Comparison of ENCODE assay signal across 18 cellular contexts in the genomic region with DNA sequence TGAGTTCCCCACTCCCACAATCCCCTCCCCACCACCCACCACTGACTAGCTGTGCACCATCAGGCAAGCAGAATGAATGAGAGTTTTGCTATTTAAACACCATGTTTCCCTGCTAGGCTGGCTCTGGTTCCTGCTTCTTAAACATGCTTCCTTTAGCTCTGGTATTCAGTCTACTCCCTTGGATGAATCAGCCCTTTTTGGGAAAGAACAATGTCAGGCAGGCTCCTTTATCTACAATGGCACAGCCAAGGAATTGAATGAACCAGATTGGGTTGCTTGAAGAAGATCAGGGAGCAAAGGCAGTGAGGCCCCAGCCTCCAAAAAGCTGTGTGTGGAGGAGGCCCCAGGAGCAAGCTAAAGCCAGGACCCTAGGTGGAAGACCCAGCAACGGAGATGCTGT.
DNase-seq lines count a peak whose midpoint lies in the region; ATAC-seq, FAIRE-seq and TF ChIP-seq lines count a peak whose summit lies in the region.
"Had no signal": no experiment of that assay in that cellular context is flagged by ENCODE, and none has a peak within 500 bp of the region (broad histone marks: within the 10 kb centered on the region; RNA-seq: fewer than 3 reads in every experiment).

No MANE protein-coding gene starts in this region.

- no CpG with 5 or more reads among the region's 1 CpG for WGBS in mesendoderm (ENCODE audit: extremely low coverage, insufficient coverage, low lambda C conversion rate)

- CTCF ChIA-PET in activated CD8-positive, alpha-beta T cell treated with anti-CD3 and anti-CD28 coated beads, Interleukin-2, amount 10 ng/mL, durations not matched to agents 7 days and 5 days (lab: Charles Lee), result no interaction called here
- CTCF ChIA-PET in A673 (lab: Charles Lee), result no interaction called here

- H4K8ac ChIP-seq in mesendoderm (ENCODE audit: low read depth, low read length), result no peak overlapping the region

- peaks cover 8% of the 10 kb centered on the region; the same call in 2 of the 3 replicates for H3K36me3 Mint-ChIP-seq in GM23338 (ENCODE audit: low read depth)
- no peaks in the 10 kb centered on the region for H3K36me3 Mint-ChIP-seq in astrocyte (ENCODE audit: low read depth, unreplicated experiment)
- no peaks in the 10 kb centered on the region for H3K36me3 Mint-ChIP-seq in activated CD8-positive, alpha-beta T cell treated with anti-CD3 and anti-CD28 coated beads, Interleukin-2, amount 10 ng/mL, durations not matched to agents 7 days and 5 days (ENCODE audit: low read depth)
- H3K36me3 Mint-ChIP-seq: CD4-positive, alpha-beta memory T cell had no signal

- H3K4me2 ChIP-seq in GM23338 (peak overlapping the region; percentile 55), astrocyte (ENCODE audit: low read length) (no peak overlapping the region), mesendoderm (ENCODE audit: low read length) (no peak overlapping the region)
- H3K4me2 ChIP-seq: KMS-11 had no signal

- H3K4me3 ChIP-seq in GM23338 (no peak overlapping the region), astrocyte (ENCODE audit: insufficient read depth, low read depth, low read length) (no peak overlapping the region), mesendoderm (ENCODE audit: low read length) (no peak overlapping the region), A673 (ENCODE audit: low read depth, low read length, poor library complexity, severe bottlenecking) (no peak overlapping the region)
- H3K4me3 ChIP-seq: Peyer's patch had no signal

- FAIRE-seq in astrocyte (lab: Jason Lieb, UNC), result no peak
- peak; percentile 23 for FAIRE-seq in urothelium cell line (lab: Jason Lieb, UNC)
- FAIRE-seq: GM12892, GM18507 had no signal

- H2AFZ ChIP-seq in GM23338 (peak overlapping the region; percentile 56; the same call in 1 of the 2 replicates), astrocyte (ENCODE audit: low read depth, low read length) (no peak overlapping the region)

- no peak overlapping the region for H3K23ac ChIP-seq in mesendoderm (ENCODE audit: low read length)

- no peaks in the 10 kb centered on the region for H3K79me2 ChIP-seq in GM23338 (replicated peaks; ENCODE audit: insufficient read depth)
- H3K79me2 ChIP-seq in astrocyte (ENCODE audit: insufficient read depth, low read length), result no peaks in the 10 kb centered on the region
- H3K79me2 ChIP-seq in mesendoderm (ENCODE audit: control insufficient read depth, insufficient read depth, low read length), result no peaks in the 10 kb centered on the region

- peak overlapping the region; percentile 77 for H3K4ac ChIP-seq in mesendoderm (ENCODE audit: low read depth, low read length)

- H3F3A ChIP-seq in GM23338 (replicated peaks; ENCODE audit: low read depth), result no peaks in the 10 kb centered on the region

- BruUV-seq in A673 (replicated peaks; lab: Mats Ljungman, UMichigan), result no TSS peak

- H4K20me1 ChIP-seq in GM23338 (replicated peaks; ENCODE audit: insufficient read depth) (no peaks in the 10 kb centered on the region), astrocyte (ENCODE audit: insufficient read depth, low read length) (no peaks in the 10 kb centered on the region)

- H2BK120ac ChIP-seq in mesendoderm (ENCODE audit: low read depth, low read length), result peak overlapping the region; percentile 68

- H3K27me3 Mint-ChIP-seq in GM23338 (ENCODE audit: insufficient read depth, low read depth, poor library complexity) (peaks cover 13% of the 10 kb centered on the region), astrocyte (ENCODE audit: low read depth, unreplicated experiment) (no peaks in the 10 kb centered on the region)
- no peaks in the 10 kb centered on the region for H3K27me3 Mint-ChIP-seq in activated CD8-positive, alpha-beta T cell treated with anti-CD3 and anti-CD28 coated beads, Interleukin-2, amount 10 ng/mL, durations not matched to agents 7 days and 5 days (ENCODE audit: low read depth)

- H3K9me3 Mint-ChIP-seq in GM23338 (peaks cover 57% of the 10 kb centered on the region), astrocyte (ENCODE audit: unreplicated experiment) (peaks cover 2% of the 10 kb centered on the region)
- H3K9me3 Mint-ChIP-seq in activated CD8-positive, alpha-beta T cell treated with anti-CD3 and anti-CD28 coated beads, Interleukin-2, amount 10 ng/mL, durations not matched to agents 7 days and 5 days (ENCODE audit: insufficient read depth), result no peaks in the 10 kb centered on the region

- H3K4me1 ChIP-seq in GM23338 (ENCODE audit: insufficient read depth) (peaks cover 16% of the 10 kb centered on the region; the same call in 1 of the 2 replicates), astrocyte (ENCODE audit: insufficient read depth, low read length) (no peaks in the 10 kb centered on the region), mesendoderm (ENCODE audit: control insufficient read depth, low read depth, low read length) (peaks cover 9% of the 10 kb centered on the region), A673 (ENCODE audit: insufficient read depth, low read length, poor library complexity, severe bottlenecking) (no peaks in the 10 kb centered on the region)
- H3K4me1 ChIP-seq: BE2C, Peyer's patch had no signal

- peaks cover 23% of the 10 kb centered on the region for H3K4me1 Mint-ChIP-seq in GM23338
- peaks cover 20% of the 10 kb centered on the region for H3K4me1 Mint-ChIP-seq in astrocyte (ENCODE audit: low read depth, unreplicated experiment)
- H3K4me1 Mint-ChIP-seq in activated CD8-positive, alpha-beta T cell treated with anti-CD3 and anti-CD28 coated beads, Interleukin-2, amount 10 ng/mL, durations not matched to agents 7 days and 5 days (ENCODE audit: low read depth), result no peaks in the 10 kb centered on the region
- H3K4me1 Mint-ChIP-seq: CD4-positive, alpha-beta memory T cell had no signal

- no peak overlapping the region for H2BK15ac ChIP-seq in mesendoderm (replicated peaks; ENCODE audit: low read depth)

- peak overlapping the region; percentile 8 for H2BK5ac ChIP-seq in mesendoderm (ENCODE audit: low read length)

- no peaks in the 10 kb centered on the region for H3K79me1 ChIP-seq in mesendoderm (ENCODE audit: low read length)

- no peak overlapping the region for H2AK5ac ChIP-seq in mesendoderm (ENCODE audit: low read length)

- intact Hi-C loops in A673 (cut with micrococcal nuclease; ENCODE audit: unreplicated experiment), result no loop called here

- H4K5ac ChIP-seq in mesendoderm (ENCODE audit: low read length), result no peak overlapping the region

- ATAC-seq in GM23338, result peak; percentile 18; the same call in 2 of the 3 replicates
- ATAC-seq in activated CD8-positive, alpha-beta T cell treated with anti-CD3 and anti-CD28 coated beads, Interleukin-2, amount 10 ng/mL, durations not matched to agents 7 days and 5 days, result no peak

- H3K9ac ChIP-seq in astrocyte (ENCODE audit: low read length) (no peak overlapping the region), mesendoderm (ENCODE audit: low read length) (peak overlapping the region; percentile 7)
- H3K9ac ChIP-seq: KMS-11 had no signal

- H3K27ac ChIP-seq in GM23338 (ENCODE audit: low read depth), result no peak overlapping the region
- H3K27ac ChIP-seq in astrocyte (ENCODE audit: low read depth, low read length), result no peak overlapping the region
- peak overlapping the region; percentile 90 for H3K27ac ChIP-seq in mesendoderm (ENCODE audit: low read depth, low read length)
- H3K27ac ChIP-seq in A673 (ENCODE audit: low read depth, low read length, poor library complexity, severe bottlenecking), result no peak overlapping the region
- H3K27ac ChIP-seq: KMS-11, Peyer's patch had no signal

- DNase-seq in GM23338 (ENCODE audit: low spot score), result no peak
- no peak for DNase-seq in astrocyte (ENCODE audit: low read depth)
- DNase-seq in mesendoderm, result peak; percentile 70
- DNase-seq in urothelium cell line (ENCODE audit: low spot score), result no peak
- DNase-seq in activated CD8-positive, alpha-beta T cell treated with anti-CD3 and anti-CD28 coated beads, Interleukin-2, amount 10 ng/mL, durations not matched to agents 7 days and 5 days, result no peak
- no peak for DNase-seq in A673 (ENCODE audit: low spot score)
- DNase-seq in NCI-H187 treated with DMSO at 0.1 percent for 48 hours (lab: John Stamatoyannopoulos, UW), result no peak
- DNase-seq in activated naive CD4-positive, alpha-beta T cell treated with anti-CD3 and anti-CD28 coated beads, Interleukin-2, amount 50 U/mL, for 16 hours, result no peak
- DNase-seq: BE2C; CD4-positive, alpha-beta memory T cell; DMS153; NCI-H1417 treated with DMSO at 0.1 percent for 48 hours; NCI-H1930; Peyer's patch; SW 1271 had no signal

- POLR2A ChIA-PET in activated CD8-positive, alpha-beta T cell treated with anti-CD3 and anti-CD28 coated beads, Interleukin-2, amount 10 ng/mL, durations not matched to agents 7 days and 5 days (lab: Charles Lee), result no interaction called here
- POLR2A ChIA-PET in A673 (lab: Charles Lee; ENCODE audit: low non-redundant PET), result no interaction called here

- H3K27me3 ChIP-seq in GM23338 (ENCODE audit: insufficient read depth), result no peaks in the 10 kb centered on the region
- no peaks in the 10 kb centered on the region for H3K27me3 ChIP-seq in astrocyte (ENCODE audit: insufficient read depth, low read length)
- H3K27me3 ChIP-seq in mesendoderm (ENCODE audit: insufficient read depth, low read length, poor library complexity), result no peaks in the 10 kb centered on the region
- no peaks in the 10 kb centered on the region for H3K27me3 ChIP-seq in A673 (replicated peaks; ENCODE audit: insufficient read depth, low read depth, low read length, poor library complexity)
- H3K27me3 ChIP-seq: BE2C, Peyer's patch had no signal

- H3K56ac ChIP-seq in mesendoderm (ENCODE audit: low read length), result peak overlapping the region; percentile 45

- no peak for TF ChIP-seq CTCF in GM23338 (conservative IDR thresholded peaks at IDR 0.05; ENCODE audit: low read depth in 2 of 2)
- no peak for TF ChIP-seq CTCF in astrocyte (IDR thresholded peaks at IDR 0.05; ENCODE audit: insufficient read depth, low read depth, low read length)
- TF ChIP-seq CTCF in A673 (conservative IDR thresholded peaks at IDR 0.05; ENCODE audit: low read depth, low read length), result no peak

- no peaks in the 10 kb centered on the region for H3K9me2 ChIP-seq in GM23338 (ENCODE audit: insufficient read depth)

- peak overlapping the region; percentile 91 for H3K18ac ChIP-seq in mesendoderm (ENCODE audit: low read length)

- H3K27ac Mint-ChIP-seq in GM23338, result 0 out of 2 replicates have a peak overlapping the region, but pooled peaks have one; percentile 23
- H3K27ac Mint-ChIP-seq in astrocyte (ENCODE audit: unreplicated experiment), result peak overlapping the region; percentile 93
- H3K27ac Mint-ChIP-seq in activated CD8-positive, alpha-beta T cell treated with anti-CD3 and anti-CD28 coated beads, Interleukin-2, amount 10 ng/mL, durations not matched to agents 7 days and 5 days, result no peak overlapping the region
- H3K27ac Mint-ChIP-seq: CD4-positive, alpha-beta memory T cell had no signal

- H3K36me3 ChIP-seq in GM23338 (ENCODE audit: insufficient read depth), result no peaks in the 10 kb centered on the region
- no peaks in the 10 kb centered on the region for H3K36me3 ChIP-seq in astrocyte (ENCODE audit: insufficient read depth, low read length)
- no peaks in the 10 kb centered on the region for H3K36me3 ChIP-seq in mesendoderm (ENCODE audit: control insufficient read depth, insufficient read depth, low read length)
- no peaks in the 10 kb centered on the region for H3K36me3 ChIP-seq in A673 (ENCODE audit: insufficient read depth, low read length, poor library complexity, severe bottlenecking)
- H3K36me3 ChIP-seq: BE2C, Peyer's patch had no signal

- H3K9me3 ChIP-seq in astrocyte (ENCODE audit: insufficient read depth, low read depth, low read length), result no peaks in the 10 kb centered on the region
- H3K9me3 ChIP-seq in A673 (ENCODE audit: low read depth, low read length, poor library complexity, severe bottlenecking), result no peaks in the 10 kb centered on the region
- H3K9me3 ChIP-seq: BE2C, Peyer's patch had no signal

- H3K4me3 Mint-ChIP-seq in GM23338, result no peak overlapping the region
- H3K4me3 Mint-ChIP-seq in astrocyte (ENCODE audit: unreplicated experiment), result no peak overlapping the region
- no peak overlapping the region for H3K4me3 Mint-ChIP-seq in activated CD8-positive, alpha-beta T cell treated with anti-CD3 and anti-CD28 coated beads, Interleukin-2, amount 10 ng/mL, durations not matched to agents 7 days and 5 days
- H3K4me3 Mint-ChIP-seq: CD4-positive, alpha-beta memory T cell had no signal
